Comparison of ENCODE assay signal across 12 cellular contexts in genomic region chr7:137936509-137937201, GRCh38.
A peak's percentile ranks its signal among the peaks of the same experiment; 100 is the strongest.
DNase-seq lines count a peak whose midpoint lies in the region; ATAC-seq and TF ChIP-seq lines count a peak whose summit lies in the region.
"Had no signal": no experiment of that assay in that cellular context is flagged by ENCODE, and none has a peak within 500 bp of the region (broad histone marks: within the 10 kb centered on the region; RNA-seq: fewer than 3 reads in every experiment).

No MANE protein-coding gene starts in this region.

- H3K9me3 ChIP-seq in muscle layer of colon (ENCODE audit: low read length), result no peaks in the 10 kb centered on the region
- H3K9me3 ChIP-seq in subcutaneous abdominal adipose tissue (ENCODE audit: control insufficient read depth in 5 of 5, low read length in 5 of 5), result no peaks in the 10 kb centered on the region
- no peaks in the 10 kb centered on the region for H3K9me3 ChIP-seq in testis

- H3K36me3 ChIP-seq in muscle layer of colon (ENCODE audit: insufficient read depth, low read length), result no peaks in the 10 kb centered on the region
- no peaks in the 10 kb centered on the region for H3K36me3 ChIP-seq in subcutaneous abdominal adipose tissue (ENCODE audit: control insufficient read depth in 5 of 5, insufficient read depth in 5 of 5, low read length in 5 of 5)
- H3K36me3 ChIP-seq in testis (ENCODE audit: low read depth, missing control alignments), result no peaks in the 10 kb centered on the region

- intact Hi-C loops in testis (cut with DNase I; ENCODE audit: low total_unique reads), result no loop called here

- no peak for DNase-seq in activated CD8-positive, alpha-beta memory T cell treated with anti-CD3 and anti-CD28 coated beads, Interleukin-2, amount 10 ng/mL, durations not matched to agents 7 days and 5 days
- DNase-seq in activated CD8-positive, alpha-beta memory T cell treated with anti-CD3 and anti-CD28 coated beads, Interleukin-2, amount 50 U/mL, for 48 hours, result no peak
- DNase-seq in central memory CD4-positive, alpha-beta T cell, result no peak
- no peak for DNase-seq in testis
- no peak for DNase-seq in activated CD8-positive, alpha-beta memory T cell treated with anti-CD3 and anti-CD28 coated beads, Interleukin-2, amount 50 U/mL, for 4 hours
- DNase-seq: activated T-cell treated with anti-CD3 and anti-CD28 coated beads, Interleukin-2, amount 50 U/mL, for 72 hours; NCI-H1048; posterior cingulate gyrus had no signal

- no peak for ATAC-seq in activated CD8-positive, alpha-beta memory T cell treated with anti-CD3 and anti-CD28 coated beads, Interleukin-2, amount 10 ng/mL, durations not matched to agents 7 days and 5 days
- ATAC-seq in activated T-helper 17 cell treated with anti-CD3 and anti-CD28 coated beads, Interleukin-2, amount 50 U/mL, for 72 hours (replicated peaks), result no peak
- ATAC-seq: HCT116 had no signal

- H3K27ac Mint-ChIP-seq in activated CD8-positive, alpha-beta memory T cell treated with anti-CD3 and anti-CD28 coated beads, Interleukin-2, amount 10 ng/mL, durations not matched to agents 7 days and 5 days, result peak overlapping the region; percentile 10
- H3K27ac Mint-ChIP-seq in activated T-helper 17 cell treated with anti-CD3 and anti-CD28 coated beads, Interleukin-2, amount 50 U/mL, for 72 hours, result peak overlapping the region; percentile 91

- peaks cover 11% of the 10 kb centered on the region for H3K36me3 Mint-ChIP-seq in activated CD8-positive, alpha-beta memory T cell treated with anti-CD3 and anti-CD28 coated beads, Interleukin-2, amount 10 ng/mL, durations not matched to agents 7 days and 5 days
- no peaks in the 10 kb centered on the region for H3K36me3 Mint-ChIP-seq in activated T-helper 17 cell treated with anti-CD3 and anti-CD28 coated beads, Interleukin-2, amount 50 U/mL, for 72 hours (ENCODE audit: low read depth)

- H3K4me1 Mint-ChIP-seq in activated CD8-positive, alpha-beta memory T cell treated with anti-CD3 and anti-CD28 coated beads, Interleukin-2, amount 10 ng/mL, durations not matched to agents 7 days and 5 days, result peaks cover 33% of the 10 kb centered on the region
- peaks cover 34% of the 10 kb centered on the region for H3K4me1 Mint-ChIP-seq in activated T-helper 17 cell treated with anti-CD3 and anti-CD28 coated beads, Interleukin-2, amount 50 U/mL, for 72 hours

- H3K27ac ChIP-seq in muscle layer of colon (ENCODE audit: low read depth, low read length), result peak overlapping the region; percentile 78
- H3K27ac ChIP-seq in subcutaneous abdominal adipose tissue (ENCODE audit: low read depth, low read length), result peak overlapping the region; percentile 40
- H3K27ac ChIP-seq in testis, result peak overlapping the region in 1 of 2 donors; percentile 1

- 68 to 70% methylated on average over 9 of the region's 9 CpGs for WGBS in testis, 2 donors

- H3K4me1 ChIP-seq in muscle layer of colon (ENCODE audit: insufficient read depth, low read length) (peaks cover 66% of the 10 kb centered on the region), subcutaneous abdominal adipose tissue (ENCODE audit: control insufficient read depth in 5 of 5, insufficient read depth in 5 of 5, low read length in 5 of 5) (peaks cover 9 to 59% (median 53%) of the 10 kb centered on the region in 5 donors), testis (peaks cover 38% of the 10 kb centered on the region)

- H3K27me3 ChIP-seq in muscle layer of colon (ENCODE audit: control insufficient read depth in 1 of 2, insufficient read depth in 2 of 2, low read length in 2 of 2) (no peaks in the 10 kb centered on the region), subcutaneous abdominal adipose tissue (ENCODE audit: control insufficient read depth in 5 of 5, insufficient read depth in 4 of 5, low read length in 5 of 5) (no peaks in the 10 kb centered on the region), testis (no peaks in the 10 kb centered on the region)

- H3K9ac ChIP-seq in muscle layer of colon (ENCODE audit: low read length) (no peak overlapping the region), subcutaneous abdominal adipose tissue (ENCODE audit: low read length in 5 of 5) (no peak overlapping the region)

- CTCF ChIA-PET in activated CD8-positive, alpha-beta memory T cell treated with anti-CD3 and anti-CD28 coated beads, Interleukin-2, amount 10 ng/mL, durations not matched to agents 7 days and 5 days (lab: Charles Lee), result interaction anchor here (1.1 to 1.4 kb wide), 3 partner anchors 33 to 67 kb away, joined by 3 to 5 read pairs (median 3); partner anchors contain the start of gene CREB3L2

- H3K9me3 Mint-ChIP-seq in activated CD8-positive, alpha-beta memory T cell treated with anti-CD3 and anti-CD28 coated beads, Interleukin-2, amount 10 ng/mL, durations not matched to agents 7 days and 5 days (ENCODE audit: low read depth), result no peaks in the 10 kb centered on the region
- no peaks in the 10 kb centered on the region for H3K9me3 Mint-ChIP-seq in activated T-helper 17 cell treated with anti-CD3 and anti-CD28 coated beads, Interleukin-2, amount 50 U/mL, for 72 hours
- H3K9me3 Mint-ChIP-seq: activated T-cell treated with anti-CD3 and anti-CD28 coated beads, Interleukin-2, amount 50 U/mL, for 72 hours had no signal

- no peak for TF ChIP-seq CTCF in testis (IDR thresholded peaks at IDR 0.05)

- H3K4me3 ChIP-seq in muscle layer of colon (ENCODE audit: low read depth in 1 of 2, low read length in 2 of 2) (no peak overlapping the region), subcutaneous abdominal adipose tissue (ENCODE audit: low read depth in 1 of 5, low read length in 5 of 5) (no peak overlapping the region), testis (no peak overlapping the region)

- H3K27me3 Mint-ChIP-seq in activated CD8-positive, alpha-beta memory T cell treated with anti-CD3 and anti-CD28 coated beads, Interleukin-2, amount 10 ng/mL, durations not matched to agents 7 days and 5 days, result no peaks in the 10 kb centered on the region
- H3K27me3 Mint-ChIP-seq in activated T-helper 17 cell treated with anti-CD3 and anti-CD28 coated beads, Interleukin-2, amount 50 U/mL, for 72 hours, result no peaks in the 10 kb centered on the region

- no peak for TF ChIP-seq POLR2A in testis (IDR thresholded peaks at IDR 0.05)

- no peak overlapping the region for H3K4me3 Mint-ChIP-seq in activated CD8-positive, alpha-beta memory T cell treated with anti-CD3 and anti-CD28 coated beads, Interleukin-2, amount 10 ng/mL, durations not matched to agents 7 days and 5 days
- peak overlapping the region; percentile 84 for H3K4me3 Mint-ChIP-seq in activated T-helper 17 cell treated with anti-CD3 and anti-CD28 coated beads, Interleukin-2, amount 50 U/mL, for 72 hours
